8 cellular contexts compared by ENCODE assay signal in genomic region chr1:236096660-236097482, GRCh38. TPM values are rescaled to one million over a fixed set of nuclear protein-coding genes. Genes with fewer than 3 reads are reported as not detected.
DNase-seq lines count a peak whose midpoint lies in the region; ATAC-seq and TF ChIP-seq lines count a peak whose summit lies in the region.
"Not testable (repeated sequence)": the region's sequence is repeated elsewhere in the genome, so short reads cannot be mapped to it uniquely, and the experiment has no call there.

No MANE protein-coding gene starts in this region.

- not testable (repeated sequence) for H4K91ac ChIP-seq in trophoblast cell (ENCODE audit: low read depth, low read length)

- DNase-seq in DMS53 treated with DMSO at 0.1 percent for 48 hours (lab: John Stamatoyannopoulos, UW; ENCODE audit: unreplicated experiment) = peak; percentile 54
- DNase-seq in HL-60 (ENCODE audit: low read depth in 1 of 2, low spot score in 1 of 2) = peak; percentile 77 to 100
- DNase-seq in Panc1 (ENCODE audit: low read depth, low spot score) = peak; percentile 24
- DNase-seq in activated CD8-positive, alpha-beta memory T cell treated with anti-CD3 and anti-CD28 coated beads for 24 hours = peak; percentile 91
- DNase-seq in breast epithelium (ENCODE audit: low spot score in 2 of 2) = peak; percentile 85 to 98
- peak; percentile 93 for DNase-seq in right atrium auricular region (ENCODE audit: low spot score)
- peak; percentile 88 to 99 for DNase-seq in trophoblast cell
- DNase-seq in stimulated activated CD8-positive, alpha-beta memory T cell treated with anti-CD3 and anti-CD28 coated beads, Interleukin-7, amount 100 ng/mL, for 4 hours (ENCODE audit: low read depth in 2 of 2) = peak; percentile 75 to 82

- H3K79me2 ChIP-seq in trophoblast cell (ENCODE audit: control insufficient read depth, insufficient read depth, low read length, poor library complexity) = not testable (repeated sequence)

- POLR2A ChIA-PET in Panc1 (lab: Charles Lee) = not testable (repeated sequence)

- H2BK5ac ChIP-seq in trophoblast cell (ENCODE audit: low read depth, low read length, poor library complexity) = not testable (repeated sequence)

- not testable (repeated sequence) for H3K36me3 ChIP-seq in Panc1 (ENCODE audit: control insufficient read depth, insufficient read depth, low read length); breast epithelium; right atrium auricular region; trophoblast cell (ENCODE audit: control insufficient read depth in 1 of 2, insufficient read depth in 2 of 2, low read length in 2 of 2)

- H3K4me3 ChIP-seq in HL-60 (replicated peaks; ENCODE audit: insufficient read depth, low read length); Panc1 (ENCODE audit: low read depth in 2 of 2, low read length in 2 of 2); breast epithelium; right atrium auricular region: not testable (repeated sequence)
- peak overlapping the region; percentile 0 for H3K4me3 ChIP-seq in trophoblast cell (ENCODE audit: low read depth, low read length)

- not testable (repeated sequence) for H3K79me1 ChIP-seq in trophoblast cell (ENCODE audit: low read length)

- H3K9ac ChIP-seq in trophoblast cell (ENCODE audit: low read length) = not testable (repeated sequence)

- TF ChIP-seq POLR2A in breast epithelium (IDR thresholded peaks at IDR 0.05) = not testable (repeated sequence)

- H3K14ac ChIP-seq in trophoblast cell (ENCODE audit: low read length) = not testable (repeated sequence)

- not testable (repeated sequence) for H3K4me2 ChIP-seq in trophoblast cell (ENCODE audit: low read length)

- H3K23ac ChIP-seq in trophoblast cell (ENCODE audit: low read length) = not testable (repeated sequence)

- H3K27me3 ChIP-seq in HL-60 (ENCODE audit: insufficient read depth, poor library complexity, severe bottlenecking); Panc1 (ENCODE audit: control insufficient read depth, insufficient read depth, low read length); breast epithelium; right atrium auricular region; trophoblast cell (ENCODE audit: insufficient read depth, low read length): not testable (repeated sequence)

- CTCF ChIA-PET in Panc1 (lab: Charles Lee) = not testable (repeated sequence)

- not testable (repeated sequence) for H4K12ac ChIP-seq in trophoblast cell (ENCODE audit: low read depth, low read length)

- BruUV-seq in Panc1 (replicated peaks; lab: Mats Ljungman, UMichigan) = not testable (repeated sequence)

- not testable (repeated sequence) for H3K4ac ChIP-seq in trophoblast cell (ENCODE audit: low read depth, low read length)

- H3K27ac ChIP-seq in HL-60 (replicated peaks); trophoblast cell (ENCODE audit: low read depth, low read length): not testable (repeated sequence)
- H3K27ac ChIP-seq in Panc1 (ENCODE audit: low read length) = peak overlapping the region; percentile 81
- peak overlapping the region; percentile 82 to 83 for H3K27ac ChIP-seq in breast epithelium
- H3K27ac ChIP-seq in right atrium auricular region = peak overlapping the region in 1 of 2 donors; percentile 55

- H3K9me3 ChIP-seq in Panc1 (ENCODE audit: control insufficient read depth, insufficient read depth, low read depth, low read length) = peaks cover 16% of the 10 kb centered on the region; the same call in 1 of the 2 replicates
- not testable (repeated sequence) for H3K9me3 ChIP-seq in breast epithelium; right atrium auricular region; trophoblast cell (ENCODE audit: insufficient read depth, low read depth, low read length)

- ATAC-seq in Panc1 = not testable (repeated sequence)

- no CpG with 5 or more reads among the region's 15 CpGs for WGBS in trophoblast cell (ENCODE audit: extremely low coverage, insufficient coverage, insufficient read length)

- intact Hi-C loops in Panc1 (cut with micrococcal nuclease; ENCODE audit: unreplicated experiment); breast epithelium (cut with DNase I; ENCODE audit: low total_unique reads): not testable (repeated sequence)

- H3K18ac ChIP-seq in trophoblast cell (ENCODE audit: low read length) = not testable (repeated sequence)

- H2BK12ac ChIP-seq in trophoblast cell (ENCODE audit: low read length) = not testable (repeated sequence)

- not testable (repeated sequence) for TF ChIP-seq CTCF in HL-60 (IDR thresholded peaks at IDR 0.05; ENCODE audit: insufficient read depth, low read length); Panc1 (IDR thresholded peaks at IDR 0.05); breast epithelium (IDR thresholded peaks at IDR 0.05); right atrium auricular region (IDR thresholded peaks at IDR 0.05)

- not testable (repeated sequence) for H3K4me1 ChIP-seq in Panc1 (ENCODE audit: control insufficient read depth, insufficient read depth, low read length); breast epithelium; right atrium auricular region; trophoblast cell (ENCODE audit: control insufficient read depth in 1 of 2, insufficient read depth in 2 of 2, low read length in 2 of 2)

- H4K8ac ChIP-seq in trophoblast cell (ENCODE audit: low read depth, low read length) = not testable (repeated sequence)

- H2AFZ ChIP-seq in trophoblast cell (ENCODE audit: insufficient read depth, low read length, poor library complexity) = not testable (repeated sequence)

- not testable (repeated sequence) for H2BK120ac ChIP-seq in trophoblast cell (ENCODE audit: insufficient read depth, low read length, poor library complexity)

- in situ Hi-C loops in Panc1 (cut with HindIII; ENCODE audit: low pct_unique_long_range_greater_than_20kb, low sequenced_read_pairs) = not testable (repeated sequence)

- not testable (repeated sequence) for H2AK5ac ChIP-seq in trophoblast cell (ENCODE audit: low read length)

RNA-seq across cellular contexts. Expression of gene NID1, which starts 32.0 kb away (rescaled TPM):
- 89.3 TPM for total RNA-seq in Panc1 (2021; ENCODE audit: unreplicated experiment)
- polyA plus RNA-seq in Panc1 (2012; ENCODE audit: insufficient read length) = 83.4 TPM
- total RNA-seq in breast epithelium = 100 to 1,000 TPM in 2 of 3 donors, 10 to 100 TPM in 1; 60.3 to 288 (median 154) TPM
- 100 to 1,000 TPM in 1 of 2 donors, 10 to 100 TPM in 1; 95.1 to 112 TPM for total RNA-seq in right atrium auricular region
- polyA plus RNA-seq in trophoblast cell (2013) = 19.5 and 21.5 TPM in 2 replicates

RNA-seq across cellular contexts. Expression of gene GPR137B, which starts 45.5 kb away (rescaled TPM):
- 25.3 TPM for total RNA-seq in Panc1 (2021; ENCODE audit: unreplicated experiment)
- polyA plus RNA-seq in Panc1 (2012; ENCODE audit: insufficient read length) = 31.1 TPM
- total RNA-seq in breast epithelium = 10 to 100 TPM; 24.1 to 29.6 (median 25.6) TPM
- 10 to 100 TPM; 22.7 to 39.7 TPM for total RNA-seq in right atrium auricular region
- polyA plus RNA-seq in trophoblast cell (2013) = 7.9 and 8.0 TPM in 2 replicates

Comparison
In these comparisons a context has a peak if more than half of its experiments do, and no peak if none do; other contexts are left out.
1. DNase-seq: peak in every context shown above with its lines; median percentile 94 in trophoblast cell; 93 in right atrium auricular region; 92 in breast epithelium; 91 in activated CD8-positive, alpha-beta memory T cell treated with anti-CD3 and anti-CD28 coated beads for 24 hours; 88 in HL-60; 78 in stimulated activated CD8-positive, alpha-beta memory T cell treated with anti-CD3 and anti-CD28 coated beads, Interleukin-7, amount 100 ng/mL, for 4 hours; 54 in DMS53 treated with DMSO at 0.1 percent for 48 hours; 24 in Panc1.